Comparison of ENCODE assay signal across 17 cellular contexts in genomic region chr17:32104158-32104557, GRCh38. TPM values are rescaled to one million over a fixed set of nuclear protein-coding genes. Genes with fewer than 3 reads are reported as not detected.
DNase-seq lines count a peak whose midpoint lies in the region; ATAC-seq, FAIRE-seq and TF ChIP-seq lines count a peak whose summit lies in the region.
"Had no signal": no experiment of that assay in that cellular context is flagged by ENCODE, and none has a peak within 500 bp of the region (broad histone marks: within the 10 kb centered on the region; RNA-seq: fewer than 3 reads in every experiment).

No MANE protein-coding gene starts in this region.

- H3K4me3 ChIP-seq in NB4 (ENCODE audit: low read depth, low read length) (no peak overlapping the region), K562 (no peak overlapping the region)
- H3K4me3 ChIP-seq: adrenal gland, mucosa of descending colon had no signal

- TF ChIP-seq EP300 in K562 (IDR thresholded peaks at IDR 0.05; ENCODE audit: low read length): no peak

- H3K4me2 ChIP-seq in K562 (ENCODE audit: insufficient read depth, low read length): no peak overlapping the region

- peaks cover 40% of the 10 kb centered on the region for H3K4me1 Mint-ChIP-seq in stimulated activated naive CD8-positive, alpha-beta T cell treated with anti-CD3 and anti-CD28 coated beads, Interleukin-15, amount 100 ng/mL, for 72 hours

- no peaks in the 10 kb centered on the region for H3K79me2 ChIP-seq in K562 (ENCODE audit: control insufficient read depth, insufficient read depth, low read length)

- ATAC-seq in K562: no peak
- peak; percentile 46 for ATAC-seq in stimulated activated naive CD8-positive, alpha-beta T cell treated with anti-CD3 and anti-CD28 coated beads, Interleukin-15, amount 100 ng/mL, for 72 hours
- ATAC-seq in GM21619 (IDR thresholded peaks at IDR 0.05; ENCODE audit: unreplicated experiment): no peak
- ATAC-seq in GM19023 (IDR thresholded peaks at IDR 0.05; ENCODE audit: unreplicated experiment): no peak
- ATAC-seq: mucosa of descending colon, Panc1 had no signal

- BruUV-seq in K562 (replicated peaks; lab: Mats Ljungman, UMichigan): no TSS peak

- WGBS in K562 (ENCODE audit: insufficient coverage, low coverage, missing lambda C conversion rate): 3% methylated on average over 3 of the region's 3 CpGs

- H3K27ac ChIP-seq in K562 (ENCODE audit: extremely low read depth, low read depth, low read length): no peak overlapping the region
- H3K27ac ChIP-seq: adrenal gland had no signal

- no peak overlapping the region for H2AFZ ChIP-seq in K562 (ENCODE audit: low read depth, low read length)

- H3K9ac ChIP-seq in K562 (ENCODE audit: insufficient read depth in 1 of 2, low read depth in 2 of 2, low read length in 2 of 2): no peak overlapping the region; a peak in 1 of 4 replicates

- peak overlapping the region; percentile 16 to 26 for H3K4me3 Mint-ChIP-seq in stimulated activated naive CD8-positive, alpha-beta T cell treated with anti-CD3 and anti-CD28 coated beads, Interleukin-15, amount 100 ng/mL, for 72 hours
- H3K4me3 Mint-ChIP-seq: HFFc6 had no signal

- peak overlapping the region; percentile 92 to 95 for H3K27ac Mint-ChIP-seq in stimulated activated naive CD8-positive, alpha-beta T cell treated with anti-CD3 and anti-CD28 coated beads, Interleukin-15, amount 100 ng/mL, for 72 hours
- H3K27ac Mint-ChIP-seq: HFFc6 had no signal

- H3K27me3 Mint-ChIP-seq in stimulated activated naive CD8-positive, alpha-beta T cell treated with anti-CD3 and anti-CD28 coated beads, Interleukin-15, amount 100 ng/mL, for 72 hours: no peaks in the 10 kb centered on the region

- H3K9me1 ChIP-seq in K562 (ENCODE audit: control insufficient read depth, insufficient read depth, low read length): no peaks in the 10 kb centered on the region

- intact Hi-C loops in K562 (cut with micrococcal nuclease): no loop called here

- no peak for FAIRE-seq in K562 (lab: Jason Lieb, UNC)
- FAIRE-seq: islet of Langerhans had no signal

- no peaks in the 10 kb centered on the region; the same call in 1 of the 2 replicates for H3K9me3 ChIP-seq in K562 (replicated peaks; ENCODE audit: control insufficient read depth, insufficient read depth, low read depth, low read length)
- H3K9me3 ChIP-seq: adrenal gland, mucosa of descending colon had no signal

- in situ Hi-C loops in K562 (cut with MboI): no loop called here

- no peaks in the 10 kb centered on the region for H3K36me3 ChIP-seq in K562 (ENCODE audit: control insufficient read depth, insufficient read depth, low read length)
- H3K36me3 ChIP-seq: adrenal gland had no signal

- DNase-seq in activated effector memory CD4-positive, alpha-beta T cell treated with anti-CD3 and anti-CD28 coated beads, Interleukin-2, amount 50 U/mL, for 16 hours: peak; percentile 25
- no peak for DNase-seq in activated effector memory CD4-positive, alpha-beta T cell treated with Interleukin-2 at 50 U/mL for 16 hours
- DNase-seq in NB4 (ENCODE audit: low read depth): peak; percentile 72
- no peak for DNase-seq in K562 (ENCODE audit: extremely low read depth in 1 of 4, low spot score in 3 of 4)
- no peak for DNase-seq in stimulated activated naive CD8-positive, alpha-beta T cell treated with anti-CD3 and anti-CD28 coated beads, Interleukin-15, amount 100 ng/mL, for 72 hours
- no peak for DNase-seq in Ammon's horn (ENCODE audit: low spot score)
- DNase-seq: activated CD4-positive, alpha-beta T cell treated with anti-CD3 and anti-CD28 coated beads, Interleukin-2, amount 50 U/mL, for 1 hour; DMS79 treated with DMSO at 0.1 percent for 48 hours; HFFc6; mucosa of descending colon; NCI-H1436 treated with DMSO at 0.1 percent for 48 hours; NCI-H446 treated with DMSO at 0.1 percent for 48 hours had no signal

- no peaks in the 10 kb centered on the region; a peak in 1 of 5 replicates for H3K4me1 ChIP-seq in K562 (replicated peaks in 1 of 2; ENCODE audit: control insufficient read depth in 2 of 2, insufficient read depth in 2 of 2, low read length in 2 of 2)
- H3K4me1 ChIP-seq: adrenal gland had no signal

- no peaks in the 10 kb centered on the region for H4K20me1 ChIP-seq in K562 (replicated peaks; ENCODE audit: control insufficient read depth, insufficient read depth, low read length)

- TF ChIP-seq POLR2A in NB4 (IDR thresholded peaks at IDR 0.05; ENCODE audit: extremely low read depth, insufficient read length) (no peak), K562 (conservative IDR thresholded peaks at IDR 0.05) (no peak)

- POLR2A ChIA-PET in K562 (lab: Yijun Ruan, JAX): interaction anchor here (0.7 kb wide), 1 partner anchor 76 kb away, joined by 3 read pairs; no protein-coding TSS in a partner anchor

- no peaks in the 10 kb centered on the region; a peak in 1 of 5 replicates for H3K27me3 ChIP-seq in K562 (ENCODE audit: control insufficient read depth in 2 of 2, insufficient read depth in 2 of 2, low read length in 2 of 2)
- H3K27me3 ChIP-seq: adrenal gland had no signal

- TF ChIP-seq CTCF in NB4 (IDR thresholded peaks at IDR 0.05; ENCODE audit: low read depth, low read length) (no peak), K562 (IDR thresholded peaks at IDR 0.05 in 2 of 3, conservative IDR thresholded peaks at IDR 0.05 in 1 of 3; ENCODE audit: insufficient read depth in 2 of 3, low read depth in 1 of 3, low read length in 3 of 3) (no peak)

- TF ChIP-seq RAD21 in K562 (CRISPR knock-in tag; conservative IDR thresholded peaks at IDR 0.05 in 1 of 2, IDR thresholded peaks at IDR 0.05 in 1 of 2): no peak

- CTCF ChIA-PET in K562 (lab: Yijun Ruan, JAX; ENCODE audit: low intra/inter-chr PET ratio): no interaction called here

- no peaks in the 10 kb centered on the region for H3K9me3 Mint-ChIP-seq in stimulated activated naive CD8-positive, alpha-beta T cell treated with anti-CD3 and anti-CD28 coated beads, Interleukin-15, amount 100 ng/mL, for 72 hours
- H3K9me3 Mint-ChIP-seq: HFFc6 had no signal

TF ChIP-seq in K562, 482 proteins besides CTCF, POLR2A, EP300 and RAD21:
- TF ChIP-seq CBFA2T2 (conservative IDR thresholded peaks at IDR 0.05) (no peak), SPI1 (IDR thresholded peaks at IDR 0.05; ENCODE audit: borderline replicate concordance, low read depth, low read length) (peak; percentile 29; the same call in 1 of the 2 replicates), SMAD2 (IDR thresholded peaks at IDR 0.05; ENCODE audit: low read depth, low read length) (no peak), ZNF57 (CRISPR knock-in tag; IDR thresholded peaks at IDR 0.05) (no peak), NR2F6 (CRISPR knock-in tag; IDR thresholded peaks at IDR 0.05) (no peak), ZNF143 (CRISPR knock-in tag; IDR thresholded peaks at IDR 0.05) (no peak), GTF2A2 (tag; IDR thresholded peaks at IDR 0.05) (no peak)

RNA-seq across cellular contexts. Expression of gene RHOT1, which starts 38.1 kb away (rescaled TPM):
- 23.7 and 108 TPM in 2 replicates for total RNA-seq in K562 (2011; cell fraction: chromatin; rRNA removed; ENCODE audit: low replicate concordance)
- 13.2 and 19.5 TPM in 2 replicates for total RNA-seq in K562 (2011; cell fraction: nucleolus; rRNA removed)
- 39.4 and 61.3 TPM in 2 replicates for total RNA-seq in K562 (2011; cell fraction: nucleoplasm; rRNA removed)
- total RNA-seq in K562 (2014; rRNA removed) (25.1 and 33.3 TPM in 2 replicates), K562 (2014; rRNA removed; fragmentation: Illumina TruSeq; extraction: Trizol) (52.9 and 55.3 TPM in 2 replicates), K562 (2015; rRNA removed; fragmentation: Illumina TruSeq; extraction: Trizol) (39.9 and 50.5 TPM in 2 replicates), K562 (2021) (30.8 and 33.9 TPM in 2 replicates)
- polyA plus RNA-seq in K562 (2011; rRNA removed) (67.5 and 101 TPM in 2 replicates), K562 (2014; fragmentation: Illumina TruSeq; extraction: Trizol) (47.5 and 72.5 TPM in 2 replicates), K562 (2014; fragmentation: Nextera tagmentation; extraction: Ambion mirVana) (10 to 100 TPM; 23.0 to 30.5 TPM), K562 (2014; rRNA removed) (32.2 and 41.2 TPM in 2 replicates)
- 29.2 and 43.3 TPM in 2 replicates for polyA plus RNA-seq in K562 (2011; cell fraction: cytosol; rRNA removed)
- polyA plus RNA-seq in K562 (2011; cell fraction: nucleus; rRNA removed): 22.7 and 29.3 TPM in 2 replicates
- polyA plus RNA-seq in K562 (2012): 28.2 and 47.4 TPM in 2 replicates
- polyA minus RNA-seq in K562 (2011; rRNA and poly(A)+ RNA removed): 85.8 and 104 TPM in 2 replicates
- 20.7 and 44.3 TPM in 2 replicates for polyA minus RNA-seq in K562 (2011; cell fraction: cytosol; rRNA and poly(A)+ RNA removed)
- polyA minus RNA-seq in K562 (2011; cell fraction: nucleus; rRNA and poly(A)+ RNA removed): 29.1 and 38.3 TPM in 2 replicates

Comparison
In these comparisons a context has a peak if more than half of its experiments do, and no peak if none do; other contexts are left out.
1. DNase-seq: peak in activated effector memory CD4-positive, alpha-beta T cell treated with anti-CD3 and anti-CD28 coated beads, Interleukin-2, amount 50 U/mL, for 16 hours (single experiment) and NB4 (single experiment); none in activated effector memory CD4-positive, alpha-beta T cell treated with Interleukin-2 at 50 U/mL for 16 hours (single experiment), K562 (0 of 4), stimulated activated naive CD8-positive, alpha-beta T cell treated with anti-CD3 and anti-CD28 coated beads, Interleukin-15, amount 100 ng/mL, for 72 hours (0 of 2) and Ammon's horn (single experiment).